Comparison of ENCODE assay signal across 1 cellular context in the genomic region with DNA sequence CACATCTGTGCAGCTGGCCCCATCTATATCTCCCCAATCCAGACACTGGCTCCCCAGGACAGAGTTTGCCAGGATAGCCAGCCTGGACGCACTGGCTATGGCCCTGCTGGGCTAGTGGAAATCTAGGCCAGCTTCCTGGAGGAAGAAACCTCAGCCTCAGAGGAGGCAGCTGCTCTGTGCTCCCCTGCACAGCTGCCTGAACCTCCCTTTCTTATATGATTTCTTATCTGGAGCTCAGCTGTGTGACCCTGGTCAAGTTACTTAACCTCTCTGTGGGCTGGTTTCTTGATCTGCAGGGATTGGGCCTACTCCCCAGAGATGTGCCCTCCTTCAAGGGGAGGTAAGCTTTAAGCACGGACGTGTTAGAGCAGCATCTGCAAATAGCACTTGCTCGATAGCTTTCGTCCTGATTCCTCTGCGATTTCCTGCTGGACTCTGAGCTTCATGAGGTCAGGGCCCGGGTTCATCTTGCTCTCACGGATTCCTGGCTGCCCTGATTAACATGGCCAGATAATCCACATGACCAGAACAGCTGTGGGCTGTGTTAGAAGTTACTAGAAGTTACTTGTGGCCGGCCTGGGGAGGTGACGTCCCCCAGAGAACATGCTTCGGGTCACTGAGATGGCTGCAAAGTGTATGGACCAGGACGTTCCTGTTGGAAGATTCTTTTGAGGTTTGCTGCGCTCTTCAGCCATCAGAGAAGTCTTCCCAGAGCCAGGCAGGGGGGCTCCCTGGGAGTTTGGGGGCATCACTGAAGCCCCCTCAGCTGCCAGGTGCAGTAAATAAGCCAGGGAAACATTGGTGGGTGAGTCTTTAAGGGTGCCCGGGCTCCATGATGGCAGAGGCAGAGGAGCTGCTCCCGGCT.
TF ChIP-seq lines count a peak whose summit lies in the region.

No MANE protein-coding gene starts in this region.

TF ChIP-seq in HepG2, 621 proteins besides CTCF, POLR2A, EP300 and RAD21 (continued from another document and continues in another):
- TF ChIP-seq, protein P1, sequence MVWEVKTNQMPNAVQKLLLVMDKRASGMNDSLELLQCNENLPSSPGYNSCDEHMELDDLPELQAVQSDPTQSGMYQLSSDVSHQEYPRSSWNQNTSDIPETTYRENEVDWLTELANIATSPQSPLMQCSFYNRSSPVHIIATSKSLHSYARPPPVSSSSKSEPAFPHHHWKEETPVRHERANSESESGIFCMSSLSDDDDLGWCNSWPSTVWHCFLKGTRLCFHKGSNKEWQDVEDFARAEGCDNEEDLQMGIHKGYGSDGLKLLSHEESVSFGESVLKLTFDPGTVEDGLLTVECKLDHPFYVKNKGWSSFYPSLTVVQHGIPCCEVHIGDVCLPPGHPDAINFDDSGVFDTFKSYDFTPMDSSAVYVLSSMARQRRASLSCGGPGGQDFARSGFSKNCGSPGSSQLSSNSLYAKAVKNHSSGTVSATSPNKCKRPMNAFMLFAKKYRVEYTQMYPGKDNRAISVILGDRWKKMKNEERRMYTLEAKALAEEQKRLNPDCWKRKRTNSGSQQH (CRISPR knock-in tag; IDR thresholded peaks at IDR 0.05; ENCODE audit: low read depth), result no peak
- TF ChIP-seq STAG1 (CRISPR knock-in tag; IDR thresholded peaks at IDR 0.05), result no peak
- no peak for TF ChIP-seq ZNF337 (CRISPR knock-in tag; IDR thresholded peaks at IDR 0.05; ENCODE audit: borderline replicate concordance, low read depth)
- TF ChIP-seq ZFP36 (IDR thresholded peaks at IDR 0.05; ENCODE audit: borderline replicate concordance, low read depth, low read length, partially characterized antibody), result peak; percentile 85
- TF ChIP-seq TOPORS (CRISPR knock-in tag; IDR thresholded peaks at IDR 0.05), result no peak
- no peak for TF ChIP-seq ZNF451 (CRISPR knock-in tag; IDR thresholded peaks at IDR 0.05)
- TF ChIP-seq, protein P2, sequence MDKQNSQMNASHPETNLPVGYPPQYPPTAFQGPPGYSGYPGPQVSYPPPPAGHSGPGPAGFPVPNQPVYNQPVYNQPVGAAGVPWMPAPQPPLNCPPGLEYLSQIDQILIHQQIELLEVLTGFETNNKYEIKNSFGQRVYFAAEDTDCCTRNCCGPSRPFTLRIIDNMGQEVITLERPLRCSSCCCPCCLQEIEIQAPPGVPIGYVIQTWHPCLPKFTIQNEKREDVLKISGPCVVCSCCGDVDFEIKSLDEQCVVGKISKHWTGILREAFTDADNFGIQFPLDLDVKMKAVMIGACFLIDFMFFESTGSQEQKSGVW (CRISPR knock-in tag; IDR thresholded peaks at IDR 0.05; ENCODE audit: borderline replicate concordance), result no peak
- TF ChIP-seq MLLT10 (CRISPR knock-in tag; IDR thresholded peaks at IDR 0.05), result no peak
- no peak; the same call in 1 of the 2 replicates for TF ChIP-seq KLF9 (CRISPR knock-in tag; IDR thresholded peaks at IDR 0.05; ENCODE audit: low read depth)
- TF ChIP-seq ZNF781 (CRISPR knock-in tag; IDR thresholded peaks at IDR 0.05; ENCODE audit: borderline replicate concordance, not compliant biosample characterization), result peak; percentile 72
- no peak for TF ChIP-seq ZNF720 (CRISPR knock-in tag; IDR thresholded peaks at IDR 0.05)
- peak; percentile 38; the same call in 1 of the 2 replicates for TF ChIP-seq ZNF430 (CRISPR knock-in tag; IDR thresholded peaks at IDR 0.05)
- peak; percentile 34 for TF ChIP-seq U2AF1 (optimal IDR thresholded peaks at IDR 0.05; ENCODE audit: low read depth, low read length)
- no peak for TF ChIP-seq SIX1 (CRISPR knock-in tag; IDR thresholded peaks at IDR 0.05; ENCODE audit: borderline replicate concordance)
- no peak for TF ChIP-seq ZXDC (CRISPR knock-in tag; IDR thresholded peaks at IDR 0.05)
- TF ChIP-seq ISL2 (CRISPR knock-in tag; IDR thresholded peaks at IDR 0.05), result no peak
- peak; percentile 92 for TF ChIP-seq ELF3 (CRISPR knock-in tag; IDR thresholded peaks at IDR 0.05)
- TF ChIP-seq PPARG (CRISPR knock-in tag; conservative IDR thresholded peaks at IDR 0.05), result peak; percentile 67; the same call in 1 of the 2 replicates
- peak; percentile 47; the same call in 1 of the 2 replicates for TF ChIP-seq ZNF564 (CRISPR knock-in tag; IDR thresholded peaks at IDR 0.05)
- TF ChIP-seq SMAD1 (CRISPR knock-in tag; IDR thresholded peaks at IDR 0.05; ENCODE audit: borderline replicate concordance, low read depth), result 0 out of 2 replicates have a peak, but pooled peaks have one; percentile 49
- TF ChIP-seq, protein P3, sequence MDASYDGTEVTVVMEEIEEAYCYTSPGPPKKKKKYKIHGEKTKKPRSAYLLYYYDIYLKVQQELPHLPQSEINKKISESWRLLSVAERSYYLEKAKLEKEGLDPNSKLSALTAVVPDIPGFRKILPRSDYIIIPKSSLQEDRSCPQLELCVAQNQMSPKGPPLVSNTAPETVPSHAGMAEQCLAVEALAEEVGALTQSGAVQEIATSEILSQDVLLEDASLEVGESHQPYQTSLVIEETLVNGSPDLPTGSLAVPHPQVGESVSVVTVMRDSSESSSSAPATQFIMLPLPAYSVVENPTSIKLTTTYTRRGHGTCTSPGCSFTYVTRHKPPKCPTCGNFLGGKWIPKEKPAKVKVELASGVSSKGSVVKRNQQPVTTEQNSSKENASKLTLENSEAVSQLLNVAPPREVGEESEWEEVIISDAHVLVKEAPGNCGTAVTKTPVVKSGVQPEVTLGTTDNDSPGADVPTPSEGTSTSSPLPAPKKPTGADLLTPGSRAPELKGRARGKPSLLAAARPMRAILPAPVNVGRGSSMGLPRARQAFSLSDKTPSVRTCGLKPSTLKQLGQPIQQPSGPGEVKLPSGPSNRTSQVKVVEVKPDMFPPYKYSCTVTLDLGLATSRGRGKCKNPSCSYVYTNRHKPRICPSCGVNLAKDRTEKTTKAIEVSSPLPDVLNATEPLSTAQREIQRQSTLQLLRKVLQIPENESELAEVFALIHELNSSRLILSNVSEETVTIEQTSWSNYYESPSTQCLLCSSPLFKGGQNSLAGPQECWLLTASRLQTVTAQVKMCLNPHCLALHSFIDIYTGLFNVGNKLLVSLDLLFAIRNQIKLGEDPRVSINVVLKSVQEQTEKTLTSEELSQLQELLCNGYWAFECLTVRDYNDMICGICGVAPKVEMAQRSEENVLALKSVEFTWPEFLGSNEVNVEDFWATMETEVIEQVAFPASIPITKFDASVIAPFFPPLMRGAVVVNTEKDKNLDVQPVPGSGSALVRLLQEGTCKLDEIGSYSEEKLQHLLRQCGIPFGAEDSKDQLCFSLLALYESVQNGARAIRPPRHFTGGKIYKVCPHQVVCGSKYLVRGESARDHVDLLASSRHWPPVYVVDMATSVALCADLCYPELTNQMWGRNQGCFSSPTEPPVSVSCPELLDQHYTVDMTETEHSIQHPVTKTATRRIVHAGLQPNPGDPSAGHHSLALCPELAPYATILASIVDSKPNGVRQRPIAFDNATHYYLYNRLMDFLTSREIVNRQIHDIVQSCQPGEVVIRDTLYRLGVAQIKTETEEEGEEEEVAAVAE (CRISPR knock-in tag; IDR thresholded peaks at IDR 0.05; ENCODE audit: borderline replicate concordance), result no peak
- TF ChIP-seq ATRX (CRISPR knock-in tag; IDR thresholded peaks at IDR 0.05; ENCODE audit: borderline replicate concordance), result no peak
- peak; percentile 86 for TF ChIP-seq ZFP91 (CRISPR knock-in tag; IDR thresholded peaks at IDR 0.05; ENCODE audit: borderline replicate concordance)
- no peak for TF ChIP-seq AHR (CRISPR knock-in tag; IDR thresholded peaks at IDR 0.05)
- no peak for TF ChIP-seq ZSCAN30 (CRISPR knock-in tag; IDR thresholded peaks at IDR 0.05)
- TF ChIP-seq ETS1 (CRISPR knock-in tag; IDR thresholded peaks at IDR 0.05), result no peak
- TF ChIP-seq ETV5 (CRISPR knock-in tag; IDR thresholded peaks at IDR 0.05; ENCODE audit: borderline replicate concordance), result peak; percentile 94
- 0 out of 2 replicates have a peak, but pooled peaks have one; percentile 39 for TF ChIP-seq ZNF615 (CRISPR knock-in tag; IDR thresholded peaks at IDR 0.05; ENCODE audit: borderline replicate concordance)
- no peak for TF ChIP-seq ZNF841 (CRISPR knock-in tag; IDR thresholded peaks at IDR 0.05; ENCODE audit: borderline replicate concordance)
- no peak for TF ChIP-seq ZNF180 (CRISPR knock-in tag; IDR thresholded peaks at IDR 0.05; ENCODE audit: borderline replicate concordance, low read depth)
- TF ChIP-seq NR2F1 (CRISPR knock-in tag; IDR thresholded peaks at IDR 0.05), result peak; percentile 23 to 71; a peak in 3 of 4 replicates
- TF ChIP-seq HOXD1 (CRISPR knock-in tag; IDR thresholded peaks at IDR 0.05), result no peak
- TF ChIP-seq MATR3 (CRISPR knock-in tag; IDR thresholded peaks at IDR 0.05), result no peak
- no peak for TF ChIP-seq HHEX (CRISPR knock-in tag; IDR thresholded peaks at IDR 0.05)
- no peak for TF ChIP-seq ZNF460 (CRISPR knock-in tag; IDR thresholded peaks at IDR 0.05; ENCODE audit: borderline replicate concordance)
- TF ChIP-seq BRD4 (CRISPR knock-in tag; IDR thresholded peaks at IDR 0.05), result peak; percentile 17; the same call in 1 of the 2 replicates
- TF ChIP-seq RARG (CRISPR knock-in tag; IDR thresholded peaks at IDR 0.05; ENCODE audit: low read depth), result no peak
- peak; percentile 62; the same call in 1 of the 2 replicates for TF ChIP-seq SRY (CRISPR knock-in tag; IDR thresholded peaks at IDR 0.05)
- no peak for TF ChIP-seq SP2 (CRISPR knock-in tag; IDR thresholded peaks at IDR 0.05)
- TF ChIP-seq ZNF510 (CRISPR knock-in tag; IDR thresholded peaks at IDR 0.05; ENCODE audit: low read depth), result no peak
- TF ChIP-seq ZNF205 (CRISPR knock-in tag; IDR thresholded peaks at IDR 0.05), result peak; percentile 66; the same call in 1 of the 2 replicates
- TF ChIP-seq BCLAF1 (IDR thresholded peaks at IDR 0.05), result no peak
- TF ChIP-seq ZNF20 (CRISPR knock-in tag; IDR thresholded peaks at IDR 0.05), result no peak
- no peak for TF ChIP-seq EEA1 (CRISPR knock-in tag; IDR thresholded peaks at IDR 0.05; ENCODE audit: borderline replicate concordance)
- no peak for TF ChIP-seq ZBTB3 (CRISPR knock-in tag; IDR thresholded peaks at IDR 0.05; ENCODE audit: borderline replicate concordance, low read depth)
- peak; percentile 90 for TF ChIP-seq RXRA (CRISPR knock-in tag; IDR thresholded peaks at IDR 0.05)
- TF ChIP-seq ZSCAN5A (CRISPR knock-in tag; IDR thresholded peaks at IDR 0.05; ENCODE audit: borderline replicate concordance), result no peak
